ENCODE assay signal across 8 cellular contexts in the genomic region with DNA sequence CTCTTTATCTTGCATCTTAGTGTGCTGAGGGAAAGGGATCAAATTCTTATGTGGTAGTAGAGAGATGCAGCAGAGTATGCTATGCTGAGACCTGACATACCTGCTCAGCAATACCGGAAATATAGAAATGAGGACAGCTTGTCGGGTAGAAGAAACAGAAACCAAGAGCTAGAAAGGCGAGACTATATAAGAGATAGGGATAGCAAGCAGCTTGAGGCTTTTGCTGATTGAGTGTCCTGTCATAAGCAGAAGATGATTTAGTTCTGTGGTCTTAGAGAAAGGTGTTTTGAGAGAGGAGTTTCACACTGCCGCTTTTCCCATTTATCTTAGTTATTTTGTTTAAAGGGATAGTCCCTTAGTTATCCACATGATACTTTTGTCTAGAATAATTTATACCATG. TPM values are rescaled to one million over a fixed set of nuclear protein-coding genes. Genes with fewer than 3 reads are reported as not detected.
DNase-seq lines count a peak whose midpoint lies in the region; ATAC-seq and TF ChIP-seq lines count a peak whose summit lies in the region.

No MANE protein-coding gene starts in this region.

- H3K9me3 Mint-ChIP-seq in GM23338: no peaks in the 10 kb centered on the region; the same call in 2 of the 3 replicates
- no peaks in the 10 kb centered on the region for H3K9me3 Mint-ChIP-seq in endothelial cell (ENCODE audit: unreplicated experiment)

- H3K4me3 Mint-ChIP-seq in GM23338: peak overlapping the region; percentile 44
- H3K4me3 Mint-ChIP-seq in endothelial cell (ENCODE audit: unreplicated experiment): no peak overlapping the region

- H3K9me2 ChIP-seq in GM23338 (ENCODE audit: insufficient read depth): no peaks in the 10 kb centered on the region

- TF ChIP-seq CTCF in GM23338 (conservative IDR thresholded peaks at IDR 0.05; ENCODE audit: low read depth in 2 of 2) (no peak), endothelial cell (IDR thresholded peaks at IDR 0.05; ENCODE audit: unreplicated experiment) (no peak), adrenal gland (IDR thresholded peaks at IDR 0.05) (no peak)

- H3K4me1 ChIP-seq in GM23338 (ENCODE audit: insufficient read depth): peaks cover 68% of the 10 kb centered on the region
- H3K4me1 ChIP-seq in mesendoderm (ENCODE audit: control insufficient read depth, low read depth, low read length): no peaks in the 10 kb centered on the region
- peaks cover 0 to 41% of the 10 kb centered on the region in 2 donors for H3K4me1 ChIP-seq in adrenal gland (replicated peaks in 1 of 2)

- no peaks in the 10 kb centered on the region for H3K79me1 ChIP-seq in mesendoderm (ENCODE audit: low read length)

- H3K4me2 ChIP-seq in GM23338 (peak overlapping the region; percentile 56), mesendoderm (ENCODE audit: low read length) (no peak overlapping the region)

- WGBS in mesendoderm (ENCODE audit: extremely low coverage, insufficient coverage, low lambda C conversion rate): no CpG with 5 or more reads among the region's 4 CpGs
- WGBS in adrenal gland, 4 donors: 1 to 56% (median 24%) methylated on average over 4 of the region's 4 CpGs

- H2BK15ac ChIP-seq in mesendoderm (replicated peaks; ENCODE audit: low read depth): no peak overlapping the region

- TF ChIP-seq POLR2A in adrenal gland (IDR thresholded peaks at IDR 0.05): no peak

- 0 out of 2 replicates have a peak, but pooled peaks cover 6% of the 10 kb centered on the region for H3F3A ChIP-seq in GM23338 (replicated peaks; ENCODE audit: low read depth)

- H2AK5ac ChIP-seq in mesendoderm (ENCODE audit: low read length): no peak overlapping the region

- H3K79me2 ChIP-seq in GM23338 (replicated peaks; ENCODE audit: insufficient read depth): peaks cover 100% of the 10 kb centered on the region
- H3K79me2 ChIP-seq in mesendoderm (ENCODE audit: control insufficient read depth, insufficient read depth, low read length): peaks cover 63% of the 10 kb centered on the region

- no peak overlapping the region for H3K4ac ChIP-seq in mesendoderm (ENCODE audit: low read depth, low read length)

- intact Hi-C loops in adrenal gland (cut with DNase I): no loop called here

- H3K27ac Mint-ChIP-seq in GM23338: no peak overlapping the region
- H3K27ac Mint-ChIP-seq in endothelial cell (ENCODE audit: unreplicated experiment): no peak overlapping the region

- no peak for DNase-seq in GM23338 (ENCODE audit: low spot score)
- DNase-seq in NCI-H226: peak; percentile 9
- no peak for DNase-seq in mesendoderm
- no peak for DNase-seq in endothelial cell (ENCODE audit: low spot score)
- no peak for DNase-seq in substantia nigra (lab: John Stamatoyannopoulos, UW)
- no peak for DNase-seq in adrenal gland
- no peak for DNase-seq in NCI-H187 (lab: John Stamatoyannopoulos, UW)

- H3K9me3 ChIP-seq in adrenal gland (replicated peaks in 1 of 3): no peaks in the 10 kb centered on the region

- H3K36me3 ChIP-seq in GM23338 (ENCODE audit: insufficient read depth) (no peaks in the 10 kb centered on the region), mesendoderm (ENCODE audit: control insufficient read depth, insufficient read depth, low read length) (no peaks in the 10 kb centered on the region), adrenal gland (replicated peaks in 1 of 2) (no peaks in the 10 kb centered on the region)

- no peak overlapping the region for H3K9ac ChIP-seq in mesendoderm (ENCODE audit: low read length)

- ATAC-seq in GM18861 (IDR thresholded peaks at IDR 0.05; ENCODE audit: unreplicated experiment): peak; percentile 64
- ATAC-seq in GM23338: no peak

- no peak overlapping the region for H4K5ac ChIP-seq in mesendoderm (ENCODE audit: low read length)

- H2BK5ac ChIP-seq in mesendoderm (ENCODE audit: low read length): no peak overlapping the region

- H2AFZ ChIP-seq in GM23338: no peak overlapping the region

- no peak overlapping the region for H4K8ac ChIP-seq in mesendoderm (ENCODE audit: low read depth, low read length)

- H3K23ac ChIP-seq in mesendoderm (ENCODE audit: low read length): no peak overlapping the region

- H2BK120ac ChIP-seq in mesendoderm (ENCODE audit: low read depth, low read length): no peak overlapping the region

- H3K4me1 Mint-ChIP-seq in GM23338 (peaks cover 62% of the 10 kb centered on the region), endothelial cell (ENCODE audit: unreplicated experiment) (peaks cover 3% of the 10 kb centered on the region)

- H4K20me1 ChIP-seq in GM23338 (replicated peaks; ENCODE audit: insufficient read depth): peaks cover 35% of the 10 kb centered on the region

- H3K18ac ChIP-seq in mesendoderm (ENCODE audit: low read length): no peak overlapping the region

- H3K27me3 Mint-ChIP-seq in GM23338 (ENCODE audit: insufficient read depth, low read depth, poor library complexity) (peaks cover 10% of the 10 kb centered on the region), endothelial cell (ENCODE audit: unreplicated experiment) (peaks cover 5% of the 10 kb centered on the region)

- H3K36me3 Mint-ChIP-seq in GM23338 (ENCODE audit: low read depth): peaks cover 11% of the 10 kb centered on the region
- H3K36me3 Mint-ChIP-seq in endothelial cell (ENCODE audit: low read depth, unreplicated experiment): no peaks in the 10 kb centered on the region

- H3K27ac ChIP-seq in GM23338 (ENCODE audit: low read depth): no peak overlapping the region
- H3K27ac ChIP-seq in mesendoderm (ENCODE audit: low read depth, low read length): no peak overlapping the region
- H3K27ac ChIP-seq in substantia nigra (ENCODE audit: low read depth, low read length, poor library complexity, severe bottlenecking): no peak overlapping the region
- H3K27ac ChIP-seq in adrenal gland: no peak overlapping the region

- H3K4me3 ChIP-seq in GM23338: peak overlapping the region; percentile 29
- H3K4me3 ChIP-seq in mesendoderm (ENCODE audit: low read length): no peak overlapping the region
- H3K4me3 ChIP-seq in adrenal gland: no peak overlapping the region

- peak overlapping the region; percentile 25 for H3K56ac ChIP-seq in mesendoderm (ENCODE audit: low read length)

- H3K27me3 ChIP-seq in GM23338 (ENCODE audit: insufficient read depth) (no peaks in the 10 kb centered on the region), mesendoderm (ENCODE audit: insufficient read depth, low read length, poor library complexity) (no peaks in the 10 kb centered on the region), adrenal gland (no peaks in the 10 kb centered on the region)

TF ChIP-seq in GM23338, 12 proteins besides CTCF, POLR2A, EP300 and RAD21 (continues in another document):
- TF ChIP-seq JUNB (IDR thresholded peaks at IDR 0.05; ENCODE audit: unreplicated experiment) (no peak), ZNF114 (CRISPR knock-in tag; IDR thresholded peaks at IDR 0.05) (no peak), NANOG (IDR thresholded peaks at IDR 0.05; ENCODE audit: borderline replicate concordance) (no peak), POLR2AphosphoS5 (IDR thresholded peaks at IDR 0.05; ENCODE audit: low read depth) (no peak), CREB1 (CRISPR knock-in tag; IDR thresholded peaks at IDR 0.05; ENCODE audit: low read depth) (no peak), ETS1 (IDR thresholded peaks at IDR 0.05) (no peak), EZH2 (IDR thresholded peaks at IDR 0.05; ENCODE audit: low read depth, unreplicated experiment) (no peak)
- TF ChIP-seq, protein P1, sequence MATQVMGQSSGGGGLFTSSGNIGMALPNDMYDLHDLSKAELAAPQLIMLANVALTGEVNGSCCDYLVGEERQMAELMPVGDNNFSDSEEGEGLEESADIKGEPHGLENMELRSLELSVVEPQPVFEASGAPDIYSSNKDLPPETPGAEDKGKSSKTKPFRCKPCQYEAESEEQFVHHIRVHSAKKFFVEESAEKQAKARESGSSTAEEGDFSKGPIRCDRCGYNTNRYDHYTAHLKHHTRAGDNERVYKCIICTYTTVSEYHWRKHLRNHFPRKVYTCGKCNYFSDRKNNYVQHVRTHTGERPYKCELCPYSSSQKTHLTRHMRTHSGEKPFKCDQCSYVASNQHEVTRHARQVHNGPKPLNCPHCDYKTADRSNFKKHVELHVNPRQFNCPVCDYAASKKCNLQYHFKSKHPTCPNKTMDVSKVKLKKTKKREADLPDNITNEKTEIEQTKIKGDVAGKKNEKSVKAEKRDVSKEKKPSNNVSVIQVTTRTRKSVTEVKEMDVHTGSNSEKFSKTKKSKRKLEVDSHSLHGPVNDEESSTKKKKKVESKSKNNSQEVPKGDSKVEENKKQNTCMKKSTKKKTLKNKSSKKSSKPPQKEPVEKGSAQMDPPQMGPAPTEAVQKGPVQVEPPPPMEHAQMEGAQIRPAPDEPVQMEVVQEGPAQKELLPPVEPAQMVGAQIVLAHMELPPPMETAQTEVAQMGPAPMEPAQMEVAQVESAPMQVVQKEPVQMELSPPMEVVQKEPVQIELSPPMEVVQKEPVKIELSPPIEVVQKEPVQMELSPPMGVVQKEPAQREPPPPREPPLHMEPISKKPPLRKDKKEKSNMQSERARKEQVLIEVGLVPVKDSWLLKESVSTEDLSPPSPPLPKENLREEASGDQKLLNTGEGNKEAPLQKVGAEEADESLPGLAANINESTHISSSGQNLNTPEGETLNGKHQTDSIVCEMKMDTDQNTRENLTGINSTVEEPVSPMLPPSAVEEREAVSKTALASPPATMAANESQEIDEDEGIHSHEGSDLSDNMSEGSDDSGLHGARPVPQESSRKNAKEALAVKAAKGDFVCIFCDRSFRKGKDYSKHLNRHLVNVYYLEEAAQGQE (IDR thresholded peaks at IDR 0.05; ENCODE audit: unreplicated experiment): no peak

RNA-seq across cellular contexts. Expression of gene USP9X, which starts 31.7 kb away (rescaled TPM):
- 305 and 329 TPM in 2 replicates for total RNA-seq in GM23338 (2014; rRNA removed; shearing (Covaris generic))
- polyA plus RNA-seq in GM23338 (2016; fragmentation: Nextera tagmentation; extraction: Ambion mirVana) (48.7 and 62.2 TPM in 2 replicates), adrenal gland (10 to 100 TPM; 12.6 to 47.0 (median 12.6) TPM)
- polyA plus RNA-seq in mesendoderm (2013, experiment 1 of 2): 22.1 TPM
- 21.0 TPM for polyA plus RNA-seq in mesendoderm (2013, experiment 2 of 2)
- total RNA-seq in endothelial cell (ENCODE audit: unreplicated experiment) (72.9 TPM), adrenal gland (100 to 1,000 TPM in 2 of 8 donors, 10 to 100 TPM in 6; 79.7 to 143 (median 90.3) TPM)
